In genomic region chr17:57464191-57464864, GRCh38 we compare ENCODE assay signal across 17 cellular contexts.
DNase-seq lines count a peak whose midpoint lies in the region; ATAC-seq, FAIRE-seq and TF ChIP-seq lines count a peak whose summit lies in the region.
"Had no signal": no experiment of that assay in that cellular context is flagged by ENCODE, and none has a peak within 500 bp of the region (broad histone marks: within the 10 kb centered on the region; RNA-seq: fewer than 3 reads in every experiment).

No MANE protein-coding gene starts in this region.

- no peak overlapping the region for H3K9ac ChIP-seq in mesenchymal stem cell (ENCODE audit: low read length)

- H3K4me1 ChIP-seq in A549 (peaks cover 46% of the 10 kb centered on the region), mesenchymal stem cell (ENCODE audit: control insufficient read depth, insufficient read depth, low read depth, low read length) (peaks cover 23% of the 10 kb centered on the region)
- H3K4me1 ChIP-seq in CD8-positive, alpha-beta T cell (ENCODE audit: insufficient read depth, low read length), result no peaks in the 10 kb centered on the region
- H3K4me1 ChIP-seq: right lobe of liver had no signal

- DNase-seq in A549 (ENCODE audit: low read depth in 1 of 2, low spot score in 1 of 2) (no peak), mesenchymal stem cell (no peak), osteocyte (ENCODE audit: extremely low spot score, unreplicated experiment) (no peak)
- DNase-seq in CD8-positive, alpha-beta T cell, result no peak
- no peak for DNase-seq in activated effector memory CD4-positive, alpha-beta T cell treated with anti-CD3 and anti-CD28 coated beads, Interleukin-2, amount 50 U/mL, for 16 hours
- DNase-seq: activated naive CD4-positive, alpha-beta T cell treated with anti-CD3 and anti-CD28 coated beads, Interleukin-2, amount 10 ng/mL, durations not matched to agents 7 days and 5 days; AML-193; effector memory CD4-positive, alpha-beta T cell; MG63; NCI-H2081; NCI-H748 treated with DMSO at 0.1 percent for 48 hours; T1000 had no signal

- H2AK5ac ChIP-seq in mesenchymal stem cell (ENCODE audit: low read length, severe bottlenecking), result peak overlapping the region; percentile 13

- peak overlapping the region; percentile 13 for H4K91ac ChIP-seq in mesenchymal stem cell (ENCODE audit: low read length)

- TF ChIP-seq EP300 in A549 (IDR thresholded peaks at IDR 0.05), result no peak

- peak overlapping the region; percentile 43 for H3K27ac Mint-ChIP-seq in CD8-positive, alpha-beta T cell
- H3K27ac Mint-ChIP-seq in activated T-helper 17 cell treated with anti-CD3 and anti-CD28 coated beads, Interleukin-2, amount 50 U/mL, for 72 hours, result peak overlapping the region; percentile 99
- H3K27ac Mint-ChIP-seq in osteocyte (ENCODE audit: unreplicated experiment), result no peak overlapping the region

- H3K4me1 Mint-ChIP-seq in CD8-positive, alpha-beta T cell (ENCODE audit: low read depth), result peaks cover 48% of the 10 kb centered on the region
- peaks cover 55% of the 10 kb centered on the region for H3K4me1 Mint-ChIP-seq in activated T-helper 17 cell treated with anti-CD3 and anti-CD28 coated beads, Interleukin-2, amount 50 U/mL, for 72 hours
- H3K4me1 Mint-ChIP-seq in osteocyte (ENCODE audit: unreplicated experiment), result peaks cover 68% of the 10 kb centered on the region

- CTCF ChIA-PET in A549 (lab: Yijun Ruan, JAX), result no interaction called here
- CTCF ChIA-PET in CD8-positive, alpha-beta T cell (lab: Charles Lee), result no interaction called here

- no peak overlapping the region for H2BK12ac ChIP-seq in mesenchymal stem cell (ENCODE audit: low read length in 2 of 2)

- H3K4me3 ChIP-seq in A549, result no peak overlapping the region
- no peak overlapping the region for H3K4me3 ChIP-seq in CD8-positive, alpha-beta T cell (ENCODE audit: low read depth, low read length)
- H3K4me3 ChIP-seq in mesenchymal stem cell (ENCODE audit: insufficient read depth in 1 of 2, low read depth in 1 of 2, low read length in 2 of 2), result no peak overlapping the region
- H3K4me3 ChIP-seq: MG63, right lobe of liver had no signal

- H3K4ac ChIP-seq in mesenchymal stem cell (ENCODE audit: low read depth in 1 of 2, low read length in 2 of 2), result no peak overlapping the region

- no peak overlapping the region for H3K4me3 Mint-ChIP-seq in CD8-positive, alpha-beta T cell
- H3K4me3 Mint-ChIP-seq in activated T-helper 17 cell treated with anti-CD3 and anti-CD28 coated beads, Interleukin-2, amount 50 U/mL, for 72 hours, result peak overlapping the region; percentile 83
- H3K4me3 Mint-ChIP-seq in osteocyte (ENCODE audit: unreplicated experiment), result no peak overlapping the region
- H3K4me3 Mint-ChIP-seq: activated naive CD4-positive, alpha-beta T cell treated with anti-CD3 and anti-CD28 coated beads, Interleukin-2, amount 10 ng/mL, durations not matched to agents 7 days and 5 days had no signal

- H3K36me3 ChIP-seq in CD8-positive, alpha-beta T cell (ENCODE audit: insufficient read depth, low read length), result no peaks in the 10 kb centered on the region
- peaks cover 0 to 2% of the 10 kb centered on the region in 2 experiments for H3K36me3 ChIP-seq in mesenchymal stem cell (ENCODE audit: control insufficient read depth in 1 of 2, insufficient read depth in 2 of 2, low read depth in 1 of 2, low read length in 2 of 2)
- H3K36me3 ChIP-seq: MG63, right lobe of liver had no signal

- WGBS in A549 (ENCODE audit: missing lambda C conversion rate), result 94% methylated on average over 11 of the region's 11 CpGs
- 96% methylated on average over 11 of the region's 11 CpGs for WGBS in mesenchymal stem cell

- no peak overlapping the region for H3K23ac ChIP-seq in mesenchymal stem cell (ENCODE audit: low read length in 2 of 2)

- intact Hi-C loops in CD8-positive, alpha-beta T cell (cut with DNase I, micrococcal nuclease), result no loop called here

- no peak for TF ChIP-seq RAD21 in A549 (conservative IDR thresholded peaks at IDR 0.05 in 1 of 2, IDR thresholded peaks at IDR 0.05 in 1 of 2)

- no peaks in the 10 kb centered on the region for H3K9me3 Mint-ChIP-seq in CD8-positive, alpha-beta T cell
- peaks cover 6% of the 10 kb centered on the region for H3K9me3 Mint-ChIP-seq in activated T-helper 17 cell treated with anti-CD3 and anti-CD28 coated beads, Interleukin-2, amount 50 U/mL, for 72 hours
- H3K9me3 Mint-ChIP-seq in osteocyte (ENCODE audit: unreplicated experiment), result no peaks in the 10 kb centered on the region
- H3K9me3 Mint-ChIP-seq: activated naive CD4-positive, alpha-beta T cell treated with anti-CD3 and anti-CD28 coated beads, Interleukin-2, amount 10 ng/mL, durations not matched to agents 7 days and 5 days had no signal

- peaks cover 41% of the 10 kb centered on the region for H3K79me1 ChIP-seq in mesenchymal stem cell (replicated peaks; ENCODE audit: low read length, poor library complexity, severe bottlenecking)

- FAIRE-seq in A549 (lab: Jason Lieb, UNC), result no peak
- FAIRE-seq: bronchial epithelial cell had no signal

- TF ChIP-seq POLR2A in A549 (IDR thresholded peaks at IDR 0.05; ENCODE audit: low read length), result no peak

- no peaks in the 10 kb centered on the region for H3K27me3 ChIP-seq in CD8-positive, alpha-beta T cell (ENCODE audit: insufficient read depth, low read length)
- H3K27me3 ChIP-seq in mesenchymal stem cell (ENCODE audit: control insufficient read depth in 1 of 2, insufficient read depth in 1 of 2, low read length in 2 of 2), result peaks cover 0 to 22% of the 10 kb centered on the region in 2 experiments
- H3K27me3 ChIP-seq: MG63, right lobe of liver had no signal

- H3K14ac ChIP-seq in mesenchymal stem cell (ENCODE audit: low read length in 2 of 2), result no peak overlapping the region

- no peaks in the 10 kb centered on the region for H3K36me3 Mint-ChIP-seq in CD8-positive, alpha-beta T cell
- peaks cover 36% of the 10 kb centered on the region for H3K36me3 Mint-ChIP-seq in activated T-helper 17 cell treated with anti-CD3 and anti-CD28 coated beads, Interleukin-2, amount 50 U/mL, for 72 hours (ENCODE audit: low read depth)
- no peaks in the 10 kb centered on the region for H3K36me3 Mint-ChIP-seq in osteocyte (ENCODE audit: unreplicated experiment)

- H2BK15ac ChIP-seq in mesenchymal stem cell (ENCODE audit: low read depth, poor library complexity, severe bottlenecking), result peak overlapping the region; percentile 0

- POLR2A ChIA-PET in A549 (lab: Yijun Ruan, JAX), result no interaction called here
- POLR2A ChIA-PET in CD8-positive, alpha-beta T cell (lab: Charles Lee), result interaction anchor here (1.6 kb wide), 1 partner anchor 20 kb away, joined by 3 read pairs; no protein-coding TSS in a partner anchor

- H3K27me3 Mint-ChIP-seq in CD8-positive, alpha-beta T cell (ENCODE audit: low read depth), result no peaks in the 10 kb centered on the region
- H3K27me3 Mint-ChIP-seq in activated T-helper 17 cell treated with anti-CD3 and anti-CD28 coated beads, Interleukin-2, amount 50 U/mL, for 72 hours, result no peaks in the 10 kb centered on the region
- no peaks in the 10 kb centered on the region for H3K27me3 Mint-ChIP-seq in osteocyte (ENCODE audit: unreplicated experiment)
- H3K27me3 Mint-ChIP-seq: activated naive CD4-positive, alpha-beta T cell treated with anti-CD3 and anti-CD28 coated beads, Interleukin-2, amount 10 ng/mL, durations not matched to agents 7 days and 5 days had no signal

- ATAC-seq in A549 (no peak), HG03342 (IDR thresholded peaks at IDR 0.05; ENCODE audit: unreplicated experiment) (no peak), HG03469 (IDR thresholded peaks at IDR 0.05; ENCODE audit: unreplicated experiment) (no peak)
- no peak for ATAC-seq in CD8-positive, alpha-beta T cell
- ATAC-seq in activated T-helper 17 cell treated with anti-CD3 and anti-CD28 coated beads, Interleukin-2, amount 50 U/mL, for 72 hours (replicated peaks), result no peak

- H3K27ac ChIP-seq in A549 (peak overlapping the region; percentile 78 to 85; a peak in 4 of 6 replicates), mesenchymal stem cell (ENCODE audit: low read length, poor library complexity, severe bottlenecking) (no peak overlapping the region)
- no peak overlapping the region for H3K27ac ChIP-seq in CD8-positive, alpha-beta T cell (ENCODE audit: low read depth, low read length)
- H3K27ac ChIP-seq: right lobe of liver had no signal

- H3K4me2 ChIP-seq in A549, result no peak overlapping the region
- H3K4me2 ChIP-seq in mesenchymal stem cell (ENCODE audit: low read length, poor library complexity, severe bottlenecking), result no peak overlapping the region

- no peak for TF ChIP-seq CTCF in A549 (IDR thresholded peaks at IDR 0.05)
- no peak for TF ChIP-seq CTCF in CD8-positive, alpha-beta T cell (IDR thresholded peaks at IDR 0.05)
- TF ChIP-seq CTCF in osteocyte (IDR thresholded peaks at IDR 0.05), result no peak

- no peak overlapping the region for H2BK120ac ChIP-seq in mesenchymal stem cell (ENCODE audit: low read depth, low read length)

- H3K18ac ChIP-seq in mesenchymal stem cell (ENCODE audit: low read depth in 1 of 2, low read length in 2 of 2), result no peak overlapping the region

- H2AFZ ChIP-seq in mesenchymal stem cell (ENCODE audit: low read depth, low read length), result no peak overlapping the region

- no peak overlapping the region for H2BK5ac ChIP-seq in mesenchymal stem cell (ENCODE audit: low read depth, low read length, poor library complexity, severe bottlenecking)

- H3K9me3 ChIP-seq in A549 (no peaks in the 10 kb centered on the region), mesenchymal stem cell (ENCODE audit: control insufficient read depth, low read length) (no peaks in the 10 kb centered on the region)
- H3K9me3 ChIP-seq in CD8-positive, alpha-beta T cell (ENCODE audit: low read length), result no peaks in the 10 kb centered on the region
- H3K9me3 ChIP-seq: MG63, right lobe of liver had no signal

- H4K8ac ChIP-seq in mesenchymal stem cell (ENCODE audit: low read length), result no peak overlapping the region

TF ChIP-seq in A549, 52 proteins besides CTCF, POLR2A, EP300 and RAD21 (continues in another document):
- no peak for TF ChIP-seq E2F6 (IDR thresholded peaks at IDR 0.05; ENCODE audit: borderline replicate concordance, low read depth)
- no peak for TF ChIP-seq RARB (CRISPR knock-in tag; IDR thresholded peaks at IDR 0.05)
- no peak for TF ChIP-seq EHMT2 (IDR thresholded peaks at IDR 0.05; ENCODE audit: low read depth)
- no peak for TF ChIP-seq TFCP2L1 (CRISPR knock-in tag; IDR thresholded peaks at IDR 0.05)
- no peak for TF ChIP-seq FOXS1 (CRISPR knock-in tag; IDR thresholded peaks at IDR 0.05)
- TF ChIP-seq HEYL (CRISPR knock-in tag; IDR thresholded peaks at IDR 0.05), result no peak
- TF ChIP-seq NR3C1 (IDR thresholded peaks at IDR 0.05), result no peak
- TF ChIP-seq NPAS2 (CRISPR knock-in tag; IDR thresholded peaks at IDR 0.05; ENCODE audit: borderline replicate concordance), result no peak

Comparison
In these comparisons a context has a peak if more than half of its experiments do, and no peak if none do; other contexts are left out.
1. H3K27ac ChIP-seq: peak in A549 (2 of 2); none in CD8-positive, alpha-beta T cell (single experiment) and mesenchymal stem cell (single experiment).